In genomic region chr3:4355401-4356224, GRCh38 we compare ENCODE assay signal across 15 cellular contexts. TPM values are rescaled to one million over a fixed set of nuclear protein-coding genes. Genes with fewer than 3 reads are reported as not detected.
DNase-seq lines count a peak whose midpoint lies in the region; ATAC-seq, FAIRE-seq and TF ChIP-seq lines count a peak whose summit lies in the region.
"Had no signal": no experiment of that assay in that cellular context is flagged by ENCODE, and none has a peak within 500 bp of the region (broad histone marks: within the 10 kb centered on the region; RNA-seq: fewer than 3 reads in every experiment).

No MANE protein-coding gene starts in this region.

- H2AFZ ChIP-seq in HepG2 (ENCODE audit: low read length) = no peak overlapping the region

- TF ChIP-seq RAD21 in HepG2 (CRISPR knock-in tag; IDR thresholded peaks at IDR 0.05) = no peak

- H3K9me3 Mint-ChIP-seq in activated naive CD8-positive, alpha-beta T cell (ENCODE audit: low read depth) = no peaks in the 10 kb centered on the region
- no peaks in the 10 kb centered on the region for H3K9me3 Mint-ChIP-seq in activated naive CD8-positive, alpha-beta T cell treated with anti-CD3 and anti-CD28 coated beads for 36 hours
- H3K9me3 Mint-ChIP-seq: activated CD4-positive, alpha-beta T cell treated with anti-CD3 and anti-CD28 coated beads, Interleukin-2, amount 10 ng/mL, durations not matched to agents 24 days and 14 days had no signal

- FAIRE-seq in HepG2 (lab: Jason Lieb, UNC) = no peak

- peak overlapping the region; percentile 23 for H3K27ac Mint-ChIP-seq in activated naive CD8-positive, alpha-beta T cell
- no peak overlapping the region for H3K27ac Mint-ChIP-seq in activated naive CD8-positive, alpha-beta T cell treated with anti-CD3 and anti-CD28 coated beads for 36 hours
- H3K27ac Mint-ChIP-seq: activated CD4-positive, alpha-beta T cell treated with anti-CD3 and anti-CD28 coated beads, Interleukin-2, amount 10 ng/mL, durations not matched to agents 24 days and 14 days had no signal

- H3K27ac ChIP-seq in HepG2 (ENCODE audit: extremely low read length, insufficient read depth, low read length) = peak overlapping the region; percentile 52
- peak overlapping the region; percentile 36 to 43 for H3K27ac ChIP-seq in tibial artery
- H3K27ac ChIP-seq: skin epidermis, upper lobe of right lung had no signal

- ATAC-seq in HepG2 (peak; percentile 53), GM18520 (IDR thresholded peaks at IDR 0.05; ENCODE audit: unreplicated experiment) (no peak)
- ATAC-seq: upper lobe of right lung had no signal

- no peaks in the 10 kb centered on the region for H3K79me2 ChIP-seq in HepG2 (ENCODE audit: insufficient read depth, low read length)

- H3K36me3 ChIP-seq in HepG2 (replicated peaks in 1 of 2; ENCODE audit: control insufficient read depth in 1 of 2, insufficient read depth in 2 of 2, low read length in 2 of 2) = 0 out of 5 replicates have a peak, but pooled peaks cover 0 to 3% of the 10 kb centered on the region in 2 experiments
- H3K36me3 ChIP-seq in tibial artery = no peaks in the 10 kb centered on the region
- H3K36me3 ChIP-seq: upper lobe of right lung had no signal

- H3K36me3 Mint-ChIP-seq in activated naive CD8-positive, alpha-beta T cell = no peaks in the 10 kb centered on the region
- H3K36me3 Mint-ChIP-seq in activated naive CD8-positive, alpha-beta T cell treated with anti-CD3 and anti-CD28 coated beads for 36 hours = peaks cover 5% of the 10 kb centered on the region

- H3K9ac ChIP-seq in HepG2 (ENCODE audit: insufficient read depth, low read depth, low read length) = no peak overlapping the region

- POLR2A ChIA-PET in HepG2 (lab: Yijun Ruan, JAX) = no interaction called here

- H3K4me1 ChIP-seq in HepG2 (ENCODE audit: insufficient read depth, low read length) (peaks cover 22% of the 10 kb centered on the region), tibial artery (peaks cover 0 to 33% (median 2%) of the 10 kb centered on the region in 4 donors)

- H3K9me3 ChIP-seq in HepG2 (ENCODE audit: low read length) (no peaks in the 10 kb centered on the region), tibial artery (no peaks in the 10 kb centered on the region)
- H3K9me3 ChIP-seq: upper lobe of right lung had no signal

- CTCF ChIA-PET in HepG2 (lab: Yijun Ruan, JAX; ENCODE audit: low intra/inter-chr PET ratio, low total read pairs) = no interaction called here

- DNase-seq in activated naive CD8-positive, alpha-beta T cell treated with anti-CD3 and anti-CD28 coated beads for 36 hours = no peak
- DNase-seq in dermis blood vessel endothelial cell = peak; percentile 88
- peak; percentile 24 for DNase-seq in HepG2 (ENCODE audit: low spot score)
- no peak for DNase-seq in tibial artery
- no peak for DNase-seq in retina
- no peak for DNase-seq in activated naive CD4-positive, alpha-beta T cell (lab: John Stamatoyannopoulos, UW)
- DNase-seq: activated CD4-positive, alpha-beta T cell treated with anti-CD3 and anti-CD28 coated beads, Interleukin-2, amount 10 ng/mL, durations not matched to agents 24 days and 14 days; activated gamma-delta T cell; GDM1; NCI-H1092; NCI-H526 treated with DMSO at 0.1 percent for 48 hours; upper lobe of right lung had no signal

- H3K27me3 Mint-ChIP-seq in activated naive CD8-positive, alpha-beta T cell = no peaks in the 10 kb centered on the region
- no peaks in the 10 kb centered on the region for H3K27me3 Mint-ChIP-seq in activated naive CD8-positive, alpha-beta T cell treated with anti-CD3 and anti-CD28 coated beads for 36 hours
- H3K27me3 Mint-ChIP-seq: activated CD4-positive, alpha-beta T cell treated with anti-CD3 and anti-CD28 coated beads, Interleukin-2, amount 10 ng/mL, durations not matched to agents 24 days and 14 days had no signal

- peaks cover 21% of the 10 kb centered on the region for H3K4me1 Mint-ChIP-seq in activated naive CD8-positive, alpha-beta T cell (ENCODE audit: low read depth)
- H3K4me1 Mint-ChIP-seq in activated naive CD8-positive, alpha-beta T cell treated with anti-CD3 and anti-CD28 coated beads for 36 hours = peaks cover 21% of the 10 kb centered on the region

- no peak for TF ChIP-seq EP300 in HepG2 (IDR thresholded peaks at IDR 0.05; ENCODE audit: low read depth in 2 of 2, low read length in 2 of 2)
- TF ChIP-seq EP300 in HepG2 (CRISPR knock-in tag; IDR thresholded peaks at IDR 0.05; ENCODE audit: borderline replicate concordance) = no peak

- intact Hi-C loops in HepG2 (cut with micrococcal nuclease; ENCODE audit: unreplicated experiment) (loop anchor here (5.0 kb wide), 1 partner anchor 137 kb away; the partner anchor contains the start of gene ITPR1), tibial artery (cut with DNase I; ENCODE audit: low total_unique reads) (loop anchor here (5.0 to 10.0 kb wide), 2 partner anchors 57 to 119 kb away; no protein-coding TSS in a partner anchor)

- BruUV-seq in HepG2 (replicated peaks; lab: Mats Ljungman, UMichigan) = no TSS peak

- H3K4me2 ChIP-seq in HepG2 (ENCODE audit: low read depth, low read length) = peak overlapping the region; percentile 45; the same call in 1 of the 2 replicates

- 58% methylated on average over 6 of the region's 6 CpGs for WGBS in HepG2 (ENCODE audit: low lambda C conversion rate)

- no peak overlapping the region for H3K4me3 Mint-ChIP-seq in activated naive CD8-positive, alpha-beta T cell
- no peak overlapping the region for H3K4me3 Mint-ChIP-seq in activated naive CD8-positive, alpha-beta T cell treated with anti-CD3 and anti-CD28 coated beads for 36 hours
- H3K4me3 Mint-ChIP-seq: activated CD4-positive, alpha-beta T cell treated with anti-CD3 and anti-CD28 coated beads, Interleukin-2, amount 10 ng/mL, durations not matched to agents 24 days and 14 days had no signal

- in situ Hi-C loops in HepG2 (cut with HindIII; ENCODE audit: extremely low pct_ligation_motif_present, low pct_unique_long_range_greater_than_20kb) = loop anchor here (10.0 kb wide), 1 partner anchor 219 kb away; no protein-coding TSS in a partner anchor

- H4K20me1 ChIP-seq in HepG2 (ENCODE audit: insufficient read depth, low read length) = 0 out of 2 replicates have a peak, but pooled peaks cover 1% of the 10 kb centered on the region

- TF ChIP-seq POLR2A in HepG2 (IDR thresholded peaks at IDR 0.05; ENCODE audit: insufficient read depth in 1 of 2, low read depth in 2 of 2, low read length in 2 of 2) = no peak

- H3K4me3 ChIP-seq in HepG2 (replicated peaks in 1 of 3; ENCODE audit: insufficient read depth in 1 of 3, low read depth in 2 of 3, low read length in 3 of 3) (no peak overlapping the region), tibial artery (no peak overlapping the region)
- H3K4me3 ChIP-seq: skin epidermis, upper lobe of right lung had no signal

- H3K27me3 ChIP-seq in HepG2 (ENCODE audit: control insufficient read depth in 1 of 2, insufficient read depth in 2 of 2, low read length in 2 of 2) (no peaks in the 10 kb centered on the region), tibial artery (no peaks in the 10 kb centered on the region)
- H3K27me3 ChIP-seq: upper lobe of right lung had no signal

- TF ChIP-seq CTCF in HepG2 (CRISPR knock-in tag; IDR thresholded peaks at IDR 0.05) = no peak
- no peak for TF ChIP-seq CTCF in tibial artery (IDR thresholded peaks at IDR 0.05)

TF ChIP-seq in HepG2, 621 proteins besides CTCF, POLR2A, EP300 and RAD21:
- TF ChIP-seq RFX5 (IDR thresholded peaks at IDR 0.05; ENCODE audit: low read depth, low read length) (peak; percentile 77), ZNF512 (CRISPR knock-in tag; IDR thresholded peaks at IDR 0.05) (no peak)
TF ChIP-seq in HepG2: peak in this region for 1.

RNA-seq across cellular contexts. Expression of gene SETMAR, which starts 52.4 kb away (rescaled TPM):
- 10 to 100 TPM; 23.6 to 25.0 TPM for total RNA-seq in activated naive CD8-positive, alpha-beta T cell treated with anti-CD3 and anti-CD28 coated beads for 36 hours
- total RNA-seq in dermis blood vessel endothelial cell (9.1 and 10.6 TPM in 2 replicates), HepG2 (2016; rRNA removed; fragmentation: Illumina TruSeq; extraction: Trizol) (16.7 and 20.5 TPM in 2 replicates)
- 6.1 and 7.6 TPM in 2 replicates for total RNA-seq in HepG2 (2016; cell fraction: cytosol; rRNA removed; fragmentation: Illumina TruSeq; extraction: Trizol; ENCODE audit: low read depth)
- 16.3 and 19.1 TPM in 2 replicates for total RNA-seq in HepG2 (2016; cell fraction: insoluble cytoplasmic fraction; rRNA removed; fragmentation: Illumina TruSeq; extraction: Trizol)
- 10.2 and 10.7 TPM in 2 replicates for total RNA-seq in HepG2 (2016; cell fraction: membrane; rRNA removed; fragmentation: Illumina TruSeq; extraction: Trizol)
- 11.8 and 16.3 TPM in 2 replicates for total RNA-seq in HepG2 (2016; cell fraction: nucleus; rRNA removed; fragmentation: Illumina TruSeq; extraction: Trizol)
- 5.3 and 7.0 TPM in 2 replicates for polyA plus RNA-seq in HepG2 (2011; rRNA removed)
- 3.5 and 5.6 TPM in 2 replicates for polyA plus RNA-seq in HepG2 (2011; cell fraction: cytosol; rRNA removed)
- polyA plus RNA-seq in HepG2 (2011; cell fraction: nucleus; rRNA removed) = 4.9 and 5.1 TPM in 2 replicates
- 6.7 and 8.0 TPM in 2 replicates for polyA plus RNA-seq in HepG2 (2012)
- 2.6 and 3.6 TPM in 2 replicates for polyA plus RNA-seq in HepG2 (2016; cell fraction: cytosol; fragmentation: Illumina TruSeq; extraction: Trizol; ENCODE audit: low read depth)
- 18.7 and 19.5 TPM in 2 replicates for polyA plus RNA-seq in HepG2 (2016; cell fraction: insoluble cytoplasmic fraction; fragmentation: Illumina TruSeq; extraction: Trizol; ENCODE audit: low read depth)
- 4.9 and 5.8 TPM in 2 replicates for polyA plus RNA-seq in HepG2 (2016; cell fraction: membrane; fragmentation: Illumina TruSeq; extraction: Trizol; ENCODE audit: low read depth)
- polyA plus RNA-seq in HepG2 (2016; cell fraction: nucleus; fragmentation: Illumina TruSeq; extraction: Trizol; ENCODE audit: insufficient read depth, low read depth) = 12.5 and 13.0 TPM in 2 replicates
- 12.4 and 17.9 TPM in 2 replicates for polyA minus RNA-seq in HepG2 (2011; rRNA and poly(A)+ RNA removed; ENCODE audit: low replicate concordance)
- 2.1 and 4.2 TPM in 2 replicates for polyA minus RNA-seq in HepG2 (2011; cell fraction: cytosol; rRNA and poly(A)+ RNA removed)
- 24.1 and 28.3 TPM in 2 replicates for polyA minus RNA-seq in HepG2 (2011; cell fraction: nucleus; rRNA and poly(A)+ RNA removed)

Comparison
In these comparisons a context has a peak if more than half of its experiments do, and no peak if none do; other contexts are left out.
1. DNase-seq: peak in dermis blood vessel endothelial cell (single experiment) and HepG2 (single experiment); none in activated naive CD8-positive, alpha-beta T cell treated with anti-CD3 and anti-CD28 coated beads for 36 hours (single experiment), tibial artery (0 of 2), retina (single experiment) and activated naive CD4-positive, alpha-beta T cell (0 of 4).